ENCODE assay signal across 1 cellular context in the genomic region with DNA sequence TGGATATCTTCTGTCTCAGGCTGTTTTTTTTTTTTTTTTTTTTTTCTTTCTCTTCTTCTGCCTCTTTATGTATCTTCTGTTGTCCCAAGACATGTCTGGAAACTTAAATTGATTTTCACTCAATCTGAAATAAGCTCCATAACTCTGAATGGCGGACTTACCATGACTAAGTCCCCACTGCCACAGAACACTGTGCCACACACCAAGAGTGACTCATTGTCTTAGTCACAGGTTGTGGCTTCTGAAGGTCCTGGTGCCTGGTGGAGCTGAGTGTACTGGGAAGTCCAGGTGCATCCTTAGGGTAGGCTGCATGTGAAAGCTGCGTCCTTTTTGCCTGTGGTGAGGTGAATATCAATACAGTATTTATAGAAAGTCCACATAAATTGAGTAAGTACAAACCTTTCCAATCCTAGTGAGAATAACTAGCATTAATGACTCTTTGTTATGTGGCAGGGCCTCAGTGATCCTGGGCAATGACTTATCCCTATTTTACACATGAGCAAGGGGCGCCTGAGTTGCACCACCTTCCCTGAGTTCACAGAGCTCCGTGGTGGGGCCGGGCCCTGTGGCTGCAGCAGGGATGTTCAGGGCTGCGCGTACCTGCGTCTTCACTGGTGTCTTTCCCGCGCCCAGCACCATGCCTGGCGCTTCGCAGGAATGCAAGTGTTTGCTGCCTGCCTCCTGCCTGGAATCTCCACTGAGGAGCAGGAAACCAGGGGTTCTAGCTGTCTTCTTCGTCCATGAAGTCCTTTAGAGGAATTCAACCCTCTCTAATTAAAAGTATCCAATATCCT.
TF ChIP-seq lines count a peak whose summit lies in the region.

No MANE protein-coding gene starts in this region.

TF ChIP-seq in IMR-90, 13 proteins besides CTCF, POLR2A, EP300 and RAD21:
- TF ChIP-seq, protein P1, sequence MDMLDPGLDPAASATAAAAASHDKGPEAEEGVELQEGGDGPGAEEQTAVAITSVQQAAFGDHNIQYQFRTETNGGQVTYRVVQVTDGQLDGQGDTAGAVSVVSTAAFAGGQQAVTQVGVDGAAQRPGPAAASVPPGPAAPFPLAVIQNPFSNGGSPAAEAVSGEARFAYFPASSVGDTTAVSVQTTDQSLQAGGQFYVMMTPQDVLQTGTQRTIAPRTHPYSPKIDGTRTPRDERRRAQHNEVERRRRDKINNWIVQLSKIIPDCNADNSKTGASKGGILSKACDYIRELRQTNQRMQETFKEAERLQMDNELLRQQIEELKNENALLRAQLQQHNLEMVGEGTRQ (IDR thresholded peaks at IDR 0.05; ENCODE audit: low read depth, low read length) = no peak
- TF ChIP-seq NFE2L2 (IDR thresholded peaks at IDR 0.05; ENCODE audit: low read depth, low read length) = no peak
- no peak for TF ChIP-seq SMC3 (IDR thresholded peaks at IDR 0.05; ENCODE audit: low read depth, low read length)
- TF ChIP-seq CHD1 (IDR thresholded peaks at IDR 0.05; ENCODE audit: low read depth, low read length) = no peak
- TF ChIP-seq FOS (IDR thresholded peaks at IDR 0.05; ENCODE audit: low read depth, low read length) = peak; percentile 89
- no peak for TF ChIP-seq MXI1 (IDR thresholded peaks at IDR 0.05; ENCODE audit: borderline replicate concordance, low read depth, low read length)
- TF ChIP-seq BHLHE40 (IDR thresholded peaks at IDR 0.05; ENCODE audit: low read depth, low read length) = peak; percentile 40; the same call in 1 of the 2 replicates
- no peak for TF ChIP-seq ELK1 (IDR thresholded peaks at IDR 0.05; ENCODE audit: borderline replicate concordance, low read depth, low read length)
- TF ChIP-seq MAZ (IDR thresholded peaks at IDR 0.05; ENCODE audit: borderline replicate concordance, low read depth, low read length) = no peak
- TF ChIP-seq RFX5 (IDR thresholded peaks at IDR 0.05; ENCODE audit: low read depth, low read length) = no peak
- no peak for TF ChIP-seq MAFK (IDR thresholded peaks at IDR 0.05; ENCODE audit: low read depth, low read length)
TF ChIP-seq in IMR-90: peak in this region for 2.
